In the genomic region with DNA sequence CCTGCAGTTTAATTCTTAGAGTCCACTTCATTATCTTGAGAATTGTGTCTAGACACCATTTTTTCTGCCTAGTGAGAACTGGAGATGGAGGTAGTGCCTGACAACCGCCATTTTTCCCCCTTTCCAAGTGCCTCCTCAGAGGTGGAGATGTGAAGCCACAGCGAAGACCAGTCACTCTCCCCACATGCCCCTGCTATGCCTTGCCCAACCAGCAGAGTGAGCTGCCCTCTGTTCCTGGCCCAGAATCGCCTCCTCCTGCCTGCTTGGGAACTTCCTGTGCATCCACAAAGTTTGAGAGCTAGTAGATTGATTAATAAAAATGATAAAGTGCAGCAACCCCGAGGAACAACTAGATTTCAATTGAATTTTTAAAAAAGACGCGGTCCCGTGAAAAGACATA, we compare ENCODE assay signal across 8 cellular contexts.
DNase-seq lines count a peak whose midpoint lies in the region; ATAC-seq and FAIRE-seq lines count a peak whose summit lies in the region.

No MANE protein-coding gene starts in this region.

- no CpG with 5 or more reads among the region's 7 CpGs for WGBS in iPS DF 6.9 (ENCODE audit: insufficient coverage, insufficient read length)

- no peak overlapping the region for H3K27ac ChIP-seq in iPS DF 6.9 (ENCODE audit: low read length)

- DNase-seq in COLO829 (ENCODE audit: low spot score), result peak; percentile 85
- DNase-seq in GM19239 (ENCODE audit: insufficient read length, low spot score), result peak; percentile 40
- DNase-seq in SK-MEL-5 (ENCODE audit: low read depth, low spot score), result peak; percentile 87
- peak; percentile 45 for DNase-seq in iPS DF 6.9 (ENCODE audit: low read depth, low spot score)
- DNase-seq in T-helper 2 cell, result no peak
- no peak for DNase-seq in mucosa of gallbladder (ENCODE audit: low spot score)
- no peak for DNase-seq in T-helper 1 cell

- no peaks in the 10 kb centered on the region for H3K36me3 ChIP-seq in iPS DF 6.9 (ENCODE audit: control insufficient read depth, insufficient read depth, low read length)

- H3K9me3 ChIP-seq in iPS DF 6.9 (ENCODE audit: control insufficient read depth, insufficient read depth, low read length), result no peaks in the 10 kb centered on the region

- FAIRE-seq in GM19239 (lab: Jason Lieb, UNC), result no peak

- ATAC-seq in GM21576 (IDR thresholded peaks at IDR 0.05; ENCODE audit: unreplicated experiment), result no peak

- no peaks in the 10 kb centered on the region for H3K27me3 ChIP-seq in iPS DF 6.9 (ENCODE audit: control insufficient read depth, insufficient read depth, low read length)

- no peak overlapping the region for H3K4me3 ChIP-seq in iPS DF 6.9 (ENCODE audit: low read length)

- in situ Hi-C loops in SK-MEL-5 (cut with HindIII; ENCODE audit: low pct_unique_long_range_greater_than_20kb, low sequenced_read_pairs), result no loop called here

- no peaks in the 10 kb centered on the region for H3K4me1 ChIP-seq in iPS DF 6.9 (ENCODE audit: control insufficient read depth, insufficient read depth, low read length)

Comparison
In these comparisons a context has a peak if more than half of its experiments do, and no peak if none do; other contexts are left out.
1. DNase-seq: peak in COLO829 (single experiment), GM19239 (single experiment), SK-MEL-5 (single experiment) and iPS DF 6.9 (single experiment); none in T-helper 2 cell (0 of 5), mucosa of gallbladder (single experiment) and T-helper 1 cell (0 of 5).